In the genomic region with DNA sequence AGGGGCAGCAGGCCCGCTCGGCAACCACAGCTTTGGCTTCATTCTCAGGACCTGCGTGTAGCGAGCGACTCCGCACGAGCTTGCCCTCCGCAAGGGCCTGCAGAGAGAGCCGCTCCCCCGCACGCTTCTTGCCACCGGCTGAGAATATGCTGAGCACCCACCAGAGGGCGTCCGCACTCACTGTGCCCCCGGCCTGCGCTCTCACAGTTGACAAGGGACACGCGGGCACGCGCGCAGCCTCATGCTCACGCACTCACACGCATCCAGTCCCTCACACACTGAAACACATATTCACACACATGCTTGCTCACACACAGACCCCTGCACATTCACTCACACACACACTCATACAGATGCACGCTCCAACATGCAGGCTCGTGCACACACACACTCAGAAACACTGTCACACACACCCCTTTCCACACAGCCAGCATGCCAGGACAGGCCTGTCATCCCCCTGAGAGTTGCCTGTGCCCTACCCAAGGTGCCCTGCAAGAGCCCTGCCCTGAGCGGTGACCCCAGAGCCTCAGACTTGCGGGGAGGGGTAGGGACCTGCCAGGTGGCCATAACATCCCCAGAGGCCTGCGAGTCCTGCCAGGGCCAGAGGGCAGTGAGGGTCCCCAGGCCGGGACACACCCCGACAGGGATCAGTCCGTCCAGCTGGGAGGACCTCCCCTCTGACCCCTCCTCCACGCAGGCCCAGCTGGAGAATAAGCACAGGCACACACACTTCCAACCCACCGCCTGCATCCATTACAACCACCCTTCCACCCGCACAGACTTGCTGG, we compare ENCODE assay signal across 8 cellular contexts.
DNase-seq lines count a peak whose midpoint lies in the region; ATAC-seq, FAIRE-seq and TF ChIP-seq lines count a peak whose summit lies in the region.

No MANE protein-coding gene starts in this region.

- H3K4me3 Mint-ChIP-seq in T-cell: no peak overlapping the region
- no peak overlapping the region for H3K4me3 Mint-ChIP-seq in astrocyte (ENCODE audit: unreplicated experiment)

- no peak for TF ChIP-seq EP300 in A549 (IDR thresholded peaks at IDR 0.05)

- H3K4me1 Mint-ChIP-seq in T-cell: peaks cover 11 to 15% (median 14%) of the 10 kb centered on the region in 3 donors
- H3K4me1 Mint-ChIP-seq in astrocyte (ENCODE audit: low read depth, unreplicated experiment): peaks cover 8% of the 10 kb centered on the region

- H3K4me1 ChIP-seq in A549 (no peaks in the 10 kb centered on the region), astrocyte (ENCODE audit: insufficient read depth, low read length) (no peaks in the 10 kb centered on the region), iPS DF 6.9 (ENCODE audit: control insufficient read depth, insufficient read depth, low read length) (peaks cover 4% of the 10 kb centered on the region; the same call in 1 of the 2 replicates)

- TF ChIP-seq RAD21 in A549 (conservative IDR thresholded peaks at IDR 0.05 in 1 of 2, IDR thresholded peaks at IDR 0.05 in 1 of 2): peak; percentile 75 to 78

- CTCF ChIA-PET in A549 (lab: Yijun Ruan, JAX) (interaction anchor here (0.6 to 10.8 kb wide), 31 partner anchors 9 to 535 kb away, joined by 3 to 244 read pairs (median 4); a partner anchor contains a TSS), T-cell (lab: Charles Lee) (interaction anchor here in 1 of 2 donors (0.6 kb wide), 1 partner anchor 597 kb away, joined by 4 read pairs; no protein-coding TSS in a partner anchor)

- WGBS in A549 (ENCODE audit: missing lambda C conversion rate): 18% methylated on average over 34 of the region's 34 CpGs
- WGBS in iPS DF 6.9 (ENCODE audit: insufficient coverage, insufficient read length): no CpG with 5 or more reads among the region's 34 CpGs
- 16 to 18% methylated on average over 30 to 31 of the region's 34 CpGs for WGBS in lower leg skin, 2 donors

- no peak overlapping the region for H3K9ac ChIP-seq in astrocyte (ENCODE audit: low read length)

- H3K36me3 ChIP-seq in astrocyte (ENCODE audit: insufficient read depth, low read length): no peaks in the 10 kb centered on the region
- H3K36me3 ChIP-seq in iPS DF 6.9 (ENCODE audit: control insufficient read depth, insufficient read depth, low read length): no peaks in the 10 kb centered on the region

- H3K79me2 ChIP-seq in astrocyte (ENCODE audit: insufficient read depth, low read length): no peaks in the 10 kb centered on the region

- H3K9me3 Mint-ChIP-seq in T-cell: no peaks in the 10 kb centered on the region
- peaks cover 2% of the 10 kb centered on the region for H3K9me3 Mint-ChIP-seq in astrocyte (ENCODE audit: unreplicated experiment)

- no peak overlapping the region for H3K27ac Mint-ChIP-seq in T-cell
- H3K27ac Mint-ChIP-seq in astrocyte (ENCODE audit: unreplicated experiment): no peak overlapping the region

- H3K27me3 Mint-ChIP-seq in T-cell (peaks cover 11 to 12% of the 10 kb centered on the region in 2 donors), astrocyte (ENCODE audit: low read depth, unreplicated experiment) (peaks cover 44% of the 10 kb centered on the region)

- no peak overlapping the region for H2AFZ ChIP-seq in astrocyte (ENCODE audit: low read depth, low read length)

- DNase-seq in A549 (ENCODE audit: low read depth in 1 of 2, low spot score in 1 of 2) (peak; percentile 66 to 71), Kasumi-1 (lab: John Stamatoyannopoulos, UW) (peak; percentile 58 to 75), T-cell (peak; percentile 7 to 55 (median 36)), astrocyte (ENCODE audit: low read depth) (no peak), iPS DF 6.9 (ENCODE audit: low read depth, low spot score) (peak; percentile 47), lower leg skin (ENCODE audit: low spot score in 2 of 2) (no peak)
- peak; percentile 47 to 54 for DNase-seq in stimulated activated CD4-positive, alpha-beta T cell treated with anti-CD3 and anti-CD28 coated beads, Interleukin-15, amount 100 ng/mL, for 48 hours (ENCODE audit: low read depth in 2 of 2)

- intact Hi-C loops in lower leg skin (cut with DNase I; ENCODE audit: low total_unique reads): loop anchor here (5.0 kb wide), 1 partner anchor 255 kb away; no protein-coding TSS in a partner anchor

- POLR2A ChIA-PET in A549 (lab: Yijun Ruan, JAX): no interaction called here
- POLR2A ChIA-PET in T-cell (lab: Charles Lee): no interaction called here

- H3K4me3 ChIP-seq in A549 (no peak overlapping the region), astrocyte (ENCODE audit: insufficient read depth, low read depth, low read length) (no peak overlapping the region), iPS DF 6.9 (ENCODE audit: low read length) (no peak overlapping the region), lower leg skin (ENCODE audit: low read depth, poor library complexity, severe bottlenecking) (no peak overlapping the region)

- no peak for FAIRE-seq in A549 (lab: Jason Lieb, UNC)
- FAIRE-seq in astrocyte (lab: Jason Lieb, UNC): no peak

- no peaks in the 10 kb centered on the region for H3K36me3 Mint-ChIP-seq in T-cell
- H3K36me3 Mint-ChIP-seq in astrocyte (ENCODE audit: low read depth, unreplicated experiment): no peaks in the 10 kb centered on the region

- ATAC-seq in A549: peak; percentile 55 to 85; a peak in 5 of 6 replicates
- ATAC-seq in T-cell (replicated peaks in 1 of 4): peak; percentile 45 to 63 (median 62)

- H3K9me3 ChIP-seq in A549 (no peaks in the 10 kb centered on the region), astrocyte (ENCODE audit: insufficient read depth, low read depth, low read length) (peaks cover 5% of the 10 kb centered on the region), iPS DF 6.9 (ENCODE audit: control insufficient read depth, insufficient read depth, low read length) (no peaks in the 10 kb centered on the region)

- no peak overlapping the region for H3K27ac ChIP-seq in A549
- no peak overlapping the region for H3K27ac ChIP-seq in astrocyte (ENCODE audit: low read depth, low read length)
- H3K27ac ChIP-seq in iPS DF 6.9 (ENCODE audit: low read length): no peak overlapping the region

- H3K27me3 ChIP-seq in astrocyte (ENCODE audit: insufficient read depth, low read length) (peaks cover 16% of the 10 kb centered on the region), iPS DF 6.9 (ENCODE audit: control insufficient read depth, insufficient read depth, low read length) (no peaks in the 10 kb centered on the region)

- peaks cover 3% of the 10 kb centered on the region for H4K20me1 ChIP-seq in astrocyte (ENCODE audit: insufficient read depth, low read length)

- peak overlapping the region; percentile 47 for H3K4me2 ChIP-seq in A549
- no peak overlapping the region for H3K4me2 ChIP-seq in astrocyte (ENCODE audit: low read length)

- TF ChIP-seq POLR2A in A549 (IDR thresholded peaks at IDR 0.05; ENCODE audit: low read length): no peak
- no peak for TF ChIP-seq POLR2A in lower leg skin (IDR thresholded peaks at IDR 0.05)

- peak; percentile 68 for TF ChIP-seq CTCF in A549 (IDR thresholded peaks at IDR 0.05)
- TF ChIP-seq CTCF in GM12874 (IDR thresholded peaks at IDR 0.05; ENCODE audit: insufficient read depth, low read depth, low read length): peak; percentile 88
- peak; percentile 58 for TF ChIP-seq CTCF in astrocyte (IDR thresholded peaks at IDR 0.05; ENCODE audit: insufficient read depth, low read depth, low read length)
- peak in 1 of 3 donors; percentile 30 for TF ChIP-seq CTCF in lower leg skin (IDR thresholded peaks at IDR 0.05)

TF ChIP-seq in A549, 52 proteins besides CTCF, POLR2A, EP300 and RAD21:
- TF ChIP-seq MYC (IDR thresholded peaks at IDR 0.05; ENCODE audit: borderline replicate concordance, low read length): peak; percentile 40; the same call in 1 of the 2 replicates
- no peak for TF ChIP-seq FOSB (CRISPR knock-in tag; IDR thresholded peaks at IDR 0.05)
- no peak for TF ChIP-seq ZNF302 (CRISPR knock-in tag; IDR thresholded peaks at IDR 0.05)
- TF ChIP-seq NPAS2 (CRISPR knock-in tag; IDR thresholded peaks at IDR 0.05; ENCODE audit: borderline replicate concordance): no peak
- TF ChIP-seq FOSL2 (IDR thresholded peaks at IDR 0.05): no peak
- no peak for TF ChIP-seq FOSL2 (CRISPR knock-in tag; IDR thresholded peaks at IDR 0.05)
- no peak for TF ChIP-seq JUN (IDR thresholded peaks at IDR 0.05)
- TF ChIP-seq, protein P1, sequence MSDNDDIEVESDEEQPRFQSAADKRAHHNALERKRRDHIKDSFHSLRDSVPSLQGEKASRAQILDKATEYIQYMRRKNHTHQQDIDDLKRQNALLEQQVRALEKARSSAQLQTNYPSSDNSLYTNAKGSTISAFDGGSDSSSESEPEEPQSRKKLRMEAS (IDR thresholded peaks at IDR 0.05): peak; percentile 64
- no peak for TF ChIP-seq HOXA7 (CRISPR knock-in tag; IDR thresholded peaks at IDR 0.05)
- peak; percentile 92 for TF ChIP-seq SMC3 (IDR thresholded peaks at IDR 0.05)
- TF ChIP-seq FOXS1 (CRISPR knock-in tag; IDR thresholded peaks at IDR 0.05): no peak
- TF ChIP-seq EHF (CRISPR knock-in tag; IDR thresholded peaks at IDR 0.05): no peak

Comparison
In these comparisons a context has a peak if more than half of its experiments do, and no peak if none do; other contexts are left out.
1. DNase-seq: peak in A549 (2 of 2), Kasumi-1 (2 of 2), T-cell (34 of 34), iPS DF 6.9 (single experiment) and stimulated activated CD4-positive, alpha-beta T cell treated with anti-CD3 and anti-CD28 coated beads, Interleukin-15, amount 100 ng/mL, for 48 hours (2 of 2); none in astrocyte (single experiment) and lower leg skin (0 of 2).